Comparison of ENCODE assay signal across 14 cellular contexts in the genomic region with DNA sequence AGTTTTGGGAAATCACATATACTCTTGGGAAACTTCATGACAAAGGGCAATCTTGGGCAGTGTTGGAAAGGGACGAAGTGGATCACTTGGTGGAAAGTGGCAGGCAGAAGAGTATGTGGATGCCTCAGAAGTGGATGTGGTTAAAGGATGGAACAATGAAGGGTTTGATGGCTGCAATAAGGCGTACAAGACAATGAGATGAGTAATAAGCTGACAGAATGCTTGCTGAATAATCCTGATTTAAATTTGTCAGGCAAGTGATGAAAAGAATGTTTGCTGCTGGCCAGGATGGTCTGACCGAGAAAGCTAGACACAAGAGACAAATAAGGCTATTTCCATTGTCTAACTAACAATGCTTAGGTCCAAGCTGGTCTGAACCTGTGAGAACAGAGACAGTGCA.
A peak's percentile ranks its signal among the peaks of the same experiment; 100 is the strongest.
DNase-seq lines count a peak whose midpoint lies in the region; ATAC-seq and TF ChIP-seq lines count a peak whose summit lies in the region.
"Had no signal": no experiment of that assay in that cellular context is flagged by ENCODE, and none has a peak within 500 bp of the region (broad histone marks: within the 10 kb centered on the region; RNA-seq: fewer than 3 reads in every experiment).

No MANE protein-coding gene starts in this region.

- no peak for TF ChIP-seq POLR2A in vagina (IDR thresholded peaks at IDR 0.05)

- no peak overlapping the region for H3K27ac ChIP-seq in CD8-positive, alpha-beta memory T cell (ENCODE audit: low read depth, low read length)
- peak overlapping the region; percentile 30 for H3K27ac ChIP-seq in mammary epithelial cell (ENCODE audit: insufficient read depth, low read depth, low read length)
- H3K27ac ChIP-seq in left ventricle myocardium inferior (replicated peaks), result no peak overlapping the region
- H3K27ac ChIP-seq in vagina, result no peak overlapping the region
- H3K27ac ChIP-seq: adrenal gland had no signal

- no peak for DNase-seq in CD8-positive, alpha-beta memory T cell
- DNase-seq in NCI-H226 (peak; percentile 27), mammary epithelial cell (peak; percentile 79), left ventricle myocardium inferior (no peak), mucosa of gallbladder (ENCODE audit: low spot score) (no peak), vagina (ENCODE audit: extremely low spot score in 2 of 2) (no peak)
- DNase-seq in naive thymus-derived CD8-positive, alpha-beta T cell, result no peak
- DNase-seq: activated CD4-positive, alpha-beta T cell treated with anti-CD3 and anti-CD28 coated beads for 4 hours; adrenal gland; effector memory CD8-positive, alpha-beta T cell; Kasumi-1 had no signal

- peaks cover 5% of the 10 kb centered on the region for H3K79me2 ChIP-seq in mammary epithelial cell (ENCODE audit: insufficient read depth, low read length)

- dilution Hi-C loops in mammary epithelial cell (cut with HindIII; ENCODE audit: low sequenced_read_pairs), result loop anchor here (5.0 kb wide), 1 partner anchor 41 kb away; no protein-coding TSS in a partner anchor

- WGBS in mammary epithelial cell (ENCODE audit: low coverage, missing lambda C conversion rate), result 0% methylated on average over 3 of the region's 3 CpGs

- no peak for TF ChIP-seq CTCF in mammary epithelial cell (conservative IDR thresholded peaks at IDR 0.05 in 1 of 2, IDR thresholded peaks at IDR 0.05 in 1 of 2; ENCODE audit: extremely low read depth in 1 of 2, insufficient read depth in 1 of 2, low read depth in 1 of 2, low read length in 2 of 2)
- no peak for TF ChIP-seq CTCF in left ventricle myocardium inferior (IDR thresholded peaks at IDR 0.05; ENCODE audit: borderline replicate concordance)
- TF ChIP-seq CTCF in vagina (IDR thresholded peaks at IDR 0.05), result no peak

- H3K4me3 Mint-ChIP-seq in CD8-positive, alpha-beta memory T cell, result peak overlapping the region in 2 of 7 donors; percentile 1 to 3
- peak overlapping the region in 7 of 10 donors; percentile 0 to 99 (median 43) for H3K4me3 Mint-ChIP-seq in naive thymus-derived CD8-positive, alpha-beta T cell
- H3K4me3 Mint-ChIP-seq: effector memory CD8-positive, alpha-beta T cell had no signal

- peak overlapping the region; percentile 61 for H3K4me2 ChIP-seq in mammary epithelial cell (ENCODE audit: insufficient read depth, low read depth, low read length)

- H2AFZ ChIP-seq in mammary epithelial cell (ENCODE audit: low read depth, low read length), result peak overlapping the region; percentile 54

- no peak overlapping the region for H3K9ac ChIP-seq in mammary epithelial cell (ENCODE audit: insufficient read depth, low read length)

- peaks cover 43 to 47% (median 46%) of the 10 kb centered on the region in 3 donors for H3K4me1 Mint-ChIP-seq in CD8-positive, alpha-beta memory T cell
- peaks cover 25 to 63% (median 45%) of the 10 kb centered on the region in 4 donors for H3K4me1 Mint-ChIP-seq in naive thymus-derived CD8-positive, alpha-beta T cell

- BruUV-seq in mammary epithelial cell (replicated peaks; lab: Mats Ljungman, UMichigan), result no TSS peak

- H3K4me3 ChIP-seq in CD8-positive, alpha-beta memory T cell (ENCODE audit: low read length), result no peak overlapping the region
- no peak overlapping the region for H3K4me3 ChIP-seq in mammary epithelial cell (replicated peaks in 1 of 3; ENCODE audit: insufficient read depth in 1 of 3, low read depth in 2 of 3, low read length in 3 of 3)
- no peak overlapping the region for H3K4me3 ChIP-seq in left ventricle myocardium inferior
- no peak overlapping the region for H3K4me3 ChIP-seq in vagina
- H3K4me3 ChIP-seq: adrenal gland had no signal

- H4K20me1 ChIP-seq in mammary epithelial cell (ENCODE audit: insufficient read depth, low read length), result no peaks in the 10 kb centered on the region

- CTCF ChIA-PET in CD8-positive, alpha-beta memory T cell (lab: Charles Lee), result interaction anchor here (0.6 to 2.3 kb wide), 7 partner anchors 12 to 88 kb away, joined by 3 to 10 read pairs (median 3); no protein-coding TSS in a partner anchor
- CTCF ChIA-PET in mammary epithelial cell (lab: Charles Lee; ENCODE audit: low non-redundant PET), result no interaction called here

- H3K27me3 ChIP-seq in CD8-positive, alpha-beta memory T cell (ENCODE audit: insufficient read depth, low read length, poor library complexity, severe bottlenecking), result no peaks in the 10 kb centered on the region
- no peaks in the 10 kb centered on the region for H3K27me3 ChIP-seq in mammary epithelial cell (ENCODE audit: insufficient read depth, low read length)
- no peaks in the 10 kb centered on the region for H3K27me3 ChIP-seq in left ventricle myocardium inferior (ENCODE audit: low read depth)
- no peaks in the 10 kb centered on the region for H3K27me3 ChIP-seq in vagina
- H3K27me3 ChIP-seq: adrenal gland had no signal

- in situ Hi-C loops in mammary epithelial cell (cut with MboI; ENCODE audit: low sequenced_read_pairs in 2 of 2), result no loop called here

- no peaks in the 10 kb centered on the region for H3K9me3 ChIP-seq in CD8-positive, alpha-beta memory T cell (ENCODE audit: low read length)
- H3K9me3 ChIP-seq in mammary epithelial cell (replicated peaks; ENCODE audit: insufficient read depth, low read length) (no peaks in the 10 kb centered on the region), left ventricle myocardium inferior (replicated peaks) (no peaks in the 10 kb centered on the region), vagina (no peaks in the 10 kb centered on the region)
- H3K9me3 ChIP-seq: adrenal gland had no signal

- H3K27me3 Mint-ChIP-seq in CD8-positive, alpha-beta memory T cell, result no peaks in the 10 kb centered on the region
- H3K27me3 Mint-ChIP-seq in naive thymus-derived CD8-positive, alpha-beta T cell, result no peaks in the 10 kb centered on the region
- H3K27me3 Mint-ChIP-seq: effector memory CD8-positive, alpha-beta T cell had no signal

- no peak for ATAC-seq in naive thymus-derived CD8-positive, alpha-beta T cell
- ATAC-seq in GM21360 (IDR thresholded peaks at IDR 0.05; ENCODE audit: unreplicated experiment), result no peak
- ATAC-seq: effector memory CD8-positive, alpha-beta T cell; HCT116; sciatic nerve had no signal

- peak overlapping the region in 5 of 8 donors; percentile 0 to 61 (median 14) for H3K27ac Mint-ChIP-seq in CD8-positive, alpha-beta memory T cell
- peak overlapping the region in 7 of 10 donors; percentile 3 to 57 (median 34) for H3K27ac Mint-ChIP-seq in naive thymus-derived CD8-positive, alpha-beta T cell
- H3K27ac Mint-ChIP-seq: effector memory CD8-positive, alpha-beta T cell had no signal

- H3K36me3 ChIP-seq in CD8-positive, alpha-beta memory T cell (ENCODE audit: insufficient read depth, low read length), result no peaks in the 10 kb centered on the region
- H3K36me3 ChIP-seq in mammary epithelial cell (ENCODE audit: insufficient read depth, low read length) (no peaks in the 10 kb centered on the region), left ventricle myocardium inferior (no peaks in the 10 kb centered on the region), vagina (no peaks in the 10 kb centered on the region)
- H3K36me3 ChIP-seq: adrenal gland had no signal

- no peaks in the 10 kb centered on the region for H3K9me3 Mint-ChIP-seq in CD8-positive, alpha-beta memory T cell
- no peaks in the 10 kb centered on the region for H3K9me3 Mint-ChIP-seq in naive thymus-derived CD8-positive, alpha-beta T cell
- H3K9me3 Mint-ChIP-seq: effector memory CD8-positive, alpha-beta T cell had no signal

- peaks cover 34% of the 10 kb centered on the region for H3K4me1 ChIP-seq in CD8-positive, alpha-beta memory T cell (ENCODE audit: insufficient read depth, low read length)
- H3K4me1 ChIP-seq in mammary epithelial cell (ENCODE audit: insufficient read depth, low read length), result peaks cover 36% of the 10 kb centered on the region
- H3K4me1 ChIP-seq in left ventricle myocardium inferior, result peaks cover 17% of the 10 kb centered on the region
- H3K4me1 ChIP-seq in vagina, result peaks cover 19% of the 10 kb centered on the region

- peaks cover 2 to 11% (median 3%) of the 10 kb centered on the region in 3 donors for H3K36me3 Mint-ChIP-seq in CD8-positive, alpha-beta memory T cell
- peaks cover 0 to 1% (median 0%) of the 10 kb centered on the region in 3 donors for H3K36me3 Mint-ChIP-seq in naive thymus-derived CD8-positive, alpha-beta T cell

- intact Hi-C loops in mammary epithelial cell (cut with micrococcal nuclease) (no loop called here), left ventricle myocardium inferior (cut with micrococcal nuclease) (no loop called here), vagina (cut with DNase I) (no loop called here)

- POLR2A ChIA-PET in CD8-positive, alpha-beta memory T cell (lab: Charles Lee), result no interaction called here
- POLR2A ChIA-PET in naive thymus-derived CD8-positive, alpha-beta T cell (lab: Charles Lee), result interaction anchor here (0.7 to 6.2 kb wide), 4 partner anchors 7 to 181 kb away, joined by 3 to 107 read pairs (median 10); a partner anchor contains a TSS

Comparison
In these comparisons a context has a peak if more than half of its experiments do, and no peak if none do; other contexts are left out.
1. DNase-seq: peak in NCI-H226 (single experiment) and mammary epithelial cell (single experiment); none in CD8-positive, alpha-beta memory T cell (0 of 5), naive thymus-derived CD8-positive, alpha-beta T cell (0 of 10), left ventricle myocardium inferior (single experiment), mucosa of gallbladder (single experiment) and vagina (0 of 2).